Comparison of ENCODE assay signal across 23 cellular contexts in the genomic region with DNA sequence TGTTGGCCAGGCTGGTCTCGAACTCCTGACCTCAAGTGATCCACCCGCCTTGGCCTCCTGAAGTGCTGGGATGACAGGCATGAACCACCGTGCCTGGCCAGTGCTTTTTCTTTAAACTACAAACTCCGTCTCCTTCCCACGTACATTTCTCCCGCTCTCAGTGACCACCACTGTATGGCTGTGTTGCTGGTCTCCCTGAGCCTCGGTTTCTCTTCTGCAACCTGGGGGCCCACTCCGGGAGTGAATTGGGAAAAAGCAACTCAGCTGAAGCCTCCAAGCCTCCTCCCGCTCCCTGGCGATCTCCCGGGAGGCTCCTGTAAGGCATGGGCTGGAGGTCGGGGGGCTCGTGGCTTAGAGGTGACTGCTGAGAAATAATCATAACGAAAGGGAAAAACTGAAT.
"Had no signal": no experiment of that assay in that cellular context is flagged by ENCODE, and none has a peak within 500 bp of the region (broad histone marks: within the 10 kb centered on the region; RNA-seq: fewer than 3 reads in every experiment).

No MANE protein-coding gene starts in this region.

- H3K4me3 Mint-ChIP-seq: activated B cell treated with CpG ODN at 0.5 μM for 24 hours; activated CD4-positive, alpha-beta T cell treated with anti-CD3 and anti-CD28 coated beads, Interleukin-2, amount 10 ng/mL, durations not matched to agents 24 days and 14 days; activated naive CD8-positive, alpha-beta T cell treated with anti-CD3 and anti-CD28 coated beads, Interleukin-2, amount 10 ng/mL, durations not matched to agents 7 days and 5 days; T-cell had no signal

- H3K27me3 ChIP-seq: adrenal gland, breast epithelium had no signal

- ATAC-seq: T-cell had no signal

- H3K27me3 Mint-ChIP-seq: activated CD4-positive, alpha-beta T cell treated with anti-CD3 and anti-CD28 coated beads, Interleukin-2, amount 10 ng/mL, durations not matched to agents 24 days and 14 days had no signal

- H3K9me3 ChIP-seq: adrenal gland had no signal

- H3K36me3 ChIP-seq: adrenal gland, breast epithelium had no signal

- H3K9me3 Mint-ChIP-seq: activated B cell treated with CpG ODN at 0.5 μM for 24 hours; activated CD4-positive, alpha-beta T cell treated with anti-CD3 and anti-CD28 coated beads, Interleukin-2, amount 10 ng/mL, durations not matched to agents 24 days and 14 days; activated naive CD8-positive, alpha-beta T cell treated with anti-CD3 and anti-CD28 coated beads, Interleukin-2, amount 10 ng/mL, durations not matched to agents 7 days and 5 days; T-cell had no signal

- H3K4me1 Mint-ChIP-seq: activated B cell treated with CpG ODN at 0.5 μM for 24 hours; activated CD4-positive, alpha-beta T cell treated with anti-CD3 and anti-CD28 coated beads, Interleukin-2, amount 10 ng/mL, durations not matched to agents 24 days and 14 days; activated naive CD8-positive, alpha-beta T cell treated with anti-CD3 and anti-CD28 coated beads, Interleukin-2, amount 10 ng/mL, durations not matched to agents 7 days and 5 days; T-cell had no signal

- H3K36me3 Mint-ChIP-seq: activated naive CD8-positive, alpha-beta T cell treated with anti-CD3 and anti-CD28 coated beads, Interleukin-2, amount 10 ng/mL, durations not matched to agents 7 days and 5 days; T-cell had no signal

- DNase-seq: activated B cell treated with CpG ODN at 0.5 μM for 24 hours; activated CD4-positive, alpha-beta T cell treated with anti-CD3 and anti-CD28 coated beads for 1 hour; activated CD4-positive, alpha-beta T cell treated with anti-CD3 and anti-CD28 coated beads, Interleukin-2, amount 10 ng/mL, durations not matched to agents 24 days and 14 days; activated CD4-positive, alpha-beta T cell treated with anti-CD3 and anti-CD28 coated beads, Interleukin-2, amount 50 U/mL, for 48 hours; activated naive CD4-positive, alpha-beta T cell treated with anti-CD3 and anti-CD28 coated beads, Interleukin-2, amount 50 U/mL, for 16 hours; activated naive CD8-positive, alpha-beta T cell treated with anti-CD3 and anti-CD28 coated beads, Interleukin-2, amount 10 ng/mL, durations not matched to agents 7 days and 5 days; activated T-cell treated with anti-CD3 and anti-CD28 coated beads, Interleukin-2, amount 50 U/mL, for 1 hour; anterior cingulate cortex; caudate nucleus; Kasumi-1; KBM-7; NCI-H1417; NCI-H1930; NCI-H2171; NCI-H2227 treated with DMSO at 0.1 percent for 48 hours; NCI-H526 treated with DMSO at 0.1 percent for 48 hours; NCI-H82; T-helper 2 cell; T1000 had no signal

- H3K4me1 ChIP-seq: adrenal gland, breast epithelium had no signal

- H3K27ac ChIP-seq: adrenal gland, breast epithelium, SK-N-MC had no signal

- H3K27ac Mint-ChIP-seq: activated B cell treated with CpG ODN at 0.5 μM for 24 hours; activated CD4-positive, alpha-beta T cell treated with anti-CD3 and anti-CD28 coated beads, Interleukin-2, amount 10 ng/mL, durations not matched to agents 24 days and 14 days; activated naive CD8-positive, alpha-beta T cell treated with anti-CD3 and anti-CD28 coated beads, Interleukin-2, amount 10 ng/mL, durations not matched to agents 7 days and 5 days; T-cell had no signal

- H3K4me3 ChIP-seq: adrenal gland, breast epithelium, SK-N-MC had no signal
